ENCODE assay signal across 19 cellular contexts in the genomic region with DNA sequence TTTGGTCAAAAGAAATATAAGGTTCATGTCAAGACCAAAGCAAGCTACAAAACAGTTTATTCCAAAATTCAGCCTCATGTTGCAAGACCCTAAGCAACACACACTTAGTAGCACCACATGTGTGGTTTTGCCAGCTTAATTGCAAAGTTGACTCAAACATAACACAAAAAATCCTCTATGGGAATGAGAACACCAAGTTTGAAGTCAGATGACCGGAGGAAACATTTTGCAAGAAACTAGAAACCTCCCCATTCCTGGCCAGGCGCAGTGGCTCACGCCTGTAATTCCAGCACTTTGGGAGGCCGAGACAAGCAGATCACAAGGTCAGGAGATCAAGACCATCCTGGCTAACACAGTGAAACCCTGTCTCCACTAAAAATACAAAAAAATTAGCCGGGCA.
"Had no signal": no experiment of that assay in that cellular context is flagged by ENCODE, and none has a peak within 500 bp of the region (broad histone marks: within the 10 kb centered on the region; RNA-seq: fewer than 3 reads in every experiment).

No MANE protein-coding gene starts in this region.

- H3K36me3 Mint-ChIP-seq: stimulated activated effector memory CD8-positive, alpha-beta T cell treated with anti-CD3 and anti-CD28 coated beads, Interleukin-12 subunit alpha, Interleukin-12 subunit beta, amount 100 ng/mL, for 72 hours had no signal

- H3K9me3 ChIP-seq: colonic mucosa, thyroid gland had no signal

- DNase-seq: activated CD4-positive, alpha-beta T cell treated with anti-CD3 and anti-CD28 coated beads, Interleukin-2, amount 50 U/mL, for 1 hour; activated CD8-positive, alpha-beta memory T cell treated with anti-CD3 and anti-CD28 coated beads, Interleukin-2, amount 50 U/mL, for 4 hours; activated naive CD4-positive, alpha-beta T cell treated with anti-CD3 and anti-CD28 coated beads for 36 hours; activated T-cell treated with anti-CD3 and anti-CD28 coated beads, Interleukin-2, amount 50 U/mL, for 4 hours; anterior cingulate cortex; brain microvascular endothelial cell; colonic mucosa; erythroblast; nephron progenitor cell; nucleus accumbens; stimulated activated CD4-positive, alpha-beta T cell treated with anti-CD3 and anti-CD28 coated beads, Interleukin-4, amount 100 ng/mL, for 1 hour; T-helper 1 cell; T1000; thyroid gland had no signal

- H3K27ac Mint-ChIP-seq: activated naive CD4-positive, alpha-beta T cell treated with anti-CD3 and anti-CD28 coated beads for 36 hours; nephron progenitor cell; stimulated activated effector memory CD8-positive, alpha-beta T cell treated with anti-CD3 and anti-CD28 coated beads, Interleukin-12 subunit alpha, Interleukin-12 subunit beta, amount 100 ng/mL, for 72 hours had no signal

- H3K79me2 ChIP-seq: hepatocyte had no signal

- ATAC-seq: activated T-cell treated with anti-CD3 and anti-CD28 coated beads, Interleukin-2, amount 50 U/mL, for 4 hours; stimulated activated effector memory CD8-positive, alpha-beta T cell treated with anti-CD3 and anti-CD28 coated beads, Interleukin-12 subunit alpha, Interleukin-12 subunit beta, amount 100 ng/mL, for 72 hours had no signal

- H3K27ac ChIP-seq: brain microvascular endothelial cell, colonic mucosa, hepatocyte, thyroid gland had no signal

- H3K4me1 ChIP-seq: colonic mucosa, thyroid gland had no signal

- H3K27me3 ChIP-seq: brain microvascular endothelial cell, colonic mucosa, hepatocyte, thyroid gland had no signal

- H3K4me3 Mint-ChIP-seq: activated naive CD4-positive, alpha-beta T cell treated with anti-CD3 and anti-CD28 coated beads for 36 hours; activated T-cell treated with anti-CD3 and anti-CD28 coated beads, Interleukin-2, amount 50 U/mL, for 4 hours; central memory CD8-positive, alpha-beta T cell; nephron progenitor cell; stimulated activated effector memory CD8-positive, alpha-beta T cell treated with anti-CD3 and anti-CD28 coated beads, Interleukin-12 subunit alpha, Interleukin-12 subunit beta, amount 100 ng/mL, for 72 hours had no signal

- H3K4me2 ChIP-seq: hepatocyte, smooth muscle cell had no signal

- H3K4me3 ChIP-seq: colonic mucosa, hepatocyte, lung, smooth muscle cell, thyroid gland had no signal

- H3K4me1 Mint-ChIP-seq: central memory CD8-positive, alpha-beta T cell; stimulated activated effector memory CD8-positive, alpha-beta T cell treated with anti-CD3 and anti-CD28 coated beads, Interleukin-12 subunit alpha, Interleukin-12 subunit beta, amount 100 ng/mL, for 72 hours had no signal

- H3K36me3 ChIP-seq: brain microvascular endothelial cell, colonic mucosa, thyroid gland had no signal

- H2AFZ ChIP-seq: hepatocyte had no signal

- H3K9me3 Mint-ChIP-seq: activated naive CD4-positive, alpha-beta T cell treated with anti-CD3 and anti-CD28 coated beads for 36 hours; activated T-cell treated with anti-CD3 and anti-CD28 coated beads, Interleukin-2, amount 50 U/mL, for 4 hours; central memory CD8-positive, alpha-beta T cell; nephron progenitor cell; stimulated activated effector memory CD8-positive, alpha-beta T cell treated with anti-CD3 and anti-CD28 coated beads, Interleukin-12 subunit alpha, Interleukin-12 subunit beta, amount 100 ng/mL, for 72 hours had no signal
